In the genomic region with DNA sequence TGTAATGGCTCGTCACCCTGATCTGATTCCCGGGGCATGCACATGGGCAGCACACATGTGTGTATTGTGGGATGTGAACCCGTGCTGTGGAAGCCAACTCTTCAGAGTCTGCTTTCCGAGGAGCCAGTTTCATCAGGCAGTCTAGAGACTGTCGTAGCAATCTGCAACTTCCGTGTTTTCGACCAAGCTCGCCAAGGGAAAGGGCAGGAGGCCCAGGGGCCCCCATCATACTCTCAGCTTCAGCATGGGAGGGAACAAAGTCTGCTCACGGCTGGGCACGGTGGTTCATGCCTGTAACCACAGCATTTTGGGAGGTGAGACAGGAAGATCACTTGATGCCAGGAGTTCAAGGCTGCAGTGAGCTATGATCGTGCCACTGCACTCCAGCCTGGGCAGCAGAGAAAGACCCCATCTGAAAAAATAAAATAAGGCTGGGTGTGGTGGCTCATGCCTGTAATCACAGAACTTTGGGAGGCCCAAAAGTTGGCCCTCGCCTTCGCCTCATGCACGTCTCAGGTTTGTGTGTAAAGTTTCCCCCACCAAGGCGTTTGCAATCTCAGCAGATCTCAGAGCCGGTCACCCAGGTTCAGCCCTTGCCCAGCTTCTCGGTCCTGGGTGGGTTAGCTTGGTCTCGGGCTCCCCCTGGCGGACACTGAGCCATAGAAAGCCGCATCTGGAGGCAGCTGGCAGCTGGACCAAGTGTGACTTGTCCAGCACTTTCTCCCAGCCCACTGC, we compare ENCODE assay signal across 1 cellular context.
A peak's percentile ranks its signal among the peaks of the same experiment; 100 is the strongest.
TF ChIP-seq lines count a peak whose summit lies in the region.

No MANE protein-coding gene starts in this region.

TF ChIP-seq in HepG2, 621 proteins besides CTCF, POLR2A, EP300 and RAD21 (continued from another document and continues in another):
- no peak for TF ChIP-seq RNF219 (CRISPR knock-in tag; IDR thresholded peaks at IDR 0.05)
- TF ChIP-seq XRCC5 (optimal IDR thresholded peaks at IDR 0.05; ENCODE audit: low read length) = peak; percentile 17
- TF ChIP-seq MED1 (CRISPR knock-in tag; IDR thresholded peaks at IDR 0.05) = peak; percentile 39; the same call in 1 of the 2 replicates
- peak; percentile 73; the same call in 1 of the 2 replicates for TF ChIP-seq ELF3 (CRISPR knock-in tag; IDR thresholded peaks at IDR 0.05)
- TF ChIP-seq, protein P1, sequence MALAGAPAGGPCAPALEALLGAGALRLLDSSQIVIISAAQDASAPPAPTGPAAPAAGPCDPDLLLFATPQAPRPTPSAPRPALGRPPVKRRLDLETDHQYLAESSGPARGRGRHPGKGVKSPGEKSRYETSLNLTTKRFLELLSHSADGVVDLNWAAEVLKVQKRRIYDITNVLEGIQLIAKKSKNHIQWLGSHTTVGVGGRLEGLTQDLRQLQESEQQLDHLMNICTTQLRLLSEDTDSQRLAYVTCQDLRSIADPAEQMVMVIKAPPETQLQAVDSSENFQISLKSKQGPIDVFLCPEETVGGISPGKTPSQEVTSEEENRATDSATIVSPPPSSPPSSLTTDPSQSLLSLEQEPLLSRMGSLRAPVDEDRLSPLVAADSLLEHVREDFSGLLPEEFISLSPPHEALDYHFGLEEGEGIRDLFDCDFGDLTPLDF (CRISPR knock-in tag; IDR thresholded peaks at IDR 0.05) = no peak
- no peak for TF ChIP-seq ZMAT3 (CRISPR knock-in tag; conservative IDR thresholded peaks at IDR 0.05)
- TF ChIP-seq FOXC1 (CRISPR knock-in tag; IDR thresholded peaks at IDR 0.05; ENCODE audit: borderline replicate concordance) = peak; percentile 27; the same call in 1 of the 2 replicates
- peak; percentile 50; the same call in 1 of the 2 replicates for TF ChIP-seq MAFF (IDR thresholded peaks at IDR 0.05; ENCODE audit: low read depth, low read length)
- TF ChIP-seq RBFOX2 (IDR thresholded peaks at IDR 0.05; ENCODE audit: low read depth, low read length) = no peak
- no peak for TF ChIP-seq DDIT3 (CRISPR knock-in tag; IDR thresholded peaks at IDR 0.05)
- TF ChIP-seq KDM2A (CRISPR knock-in tag; IDR thresholded peaks at IDR 0.05; ENCODE audit: borderline replicate concordance, low read depth) = peak; percentile 54; the same call in 1 of the 2 replicates
- TF ChIP-seq FOXA3 (CRISPR knock-in tag; IDR thresholded peaks at IDR 0.05) = 0 out of 2 replicates have a peak, but pooled peaks have one; percentile 21
- 0 out of 2 replicates have a peak, but pooled peaks have one; percentile 63 for TF ChIP-seq ZNF512 (CRISPR knock-in tag; IDR thresholded peaks at IDR 0.05)
- peak; percentile 49; the same call in 1 of the 2 replicates for TF ChIP-seq ZNF180 (CRISPR knock-in tag; IDR thresholded peaks at IDR 0.05; ENCODE audit: borderline replicate concordance, low read depth)
- TF ChIP-seq, protein P2, sequence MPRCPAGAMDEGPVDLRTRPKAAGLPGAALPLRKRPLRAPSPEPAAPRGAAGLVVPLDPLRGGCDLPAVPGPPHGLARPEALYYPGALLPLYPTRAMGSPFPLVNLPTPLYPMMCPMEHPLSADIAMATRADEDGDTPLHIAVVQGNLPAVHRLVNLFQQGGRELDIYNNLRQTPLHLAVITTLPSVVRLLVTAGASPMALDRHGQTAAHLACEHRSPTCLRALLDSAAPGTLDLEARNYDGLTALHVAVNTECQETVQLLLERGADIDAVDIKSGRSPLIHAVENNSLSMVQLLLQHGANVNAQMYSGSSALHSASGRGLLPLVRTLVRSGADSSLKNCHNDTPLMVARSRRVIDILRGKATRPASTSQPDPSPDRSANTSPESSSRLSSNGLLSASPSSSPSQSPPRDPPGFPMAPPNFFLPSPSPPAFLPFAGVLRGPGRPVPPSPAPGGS (CRISPR knock-in tag; IDR thresholded peaks at IDR 0.05) = 0 out of 2 replicates have a peak, but pooled peaks have one; percentile 32
- TF ChIP-seq MZF1 (CRISPR knock-in tag; IDR thresholded peaks at IDR 0.05; ENCODE audit: borderline replicate concordance) = no peak
- TF ChIP-seq, protein P3, sequence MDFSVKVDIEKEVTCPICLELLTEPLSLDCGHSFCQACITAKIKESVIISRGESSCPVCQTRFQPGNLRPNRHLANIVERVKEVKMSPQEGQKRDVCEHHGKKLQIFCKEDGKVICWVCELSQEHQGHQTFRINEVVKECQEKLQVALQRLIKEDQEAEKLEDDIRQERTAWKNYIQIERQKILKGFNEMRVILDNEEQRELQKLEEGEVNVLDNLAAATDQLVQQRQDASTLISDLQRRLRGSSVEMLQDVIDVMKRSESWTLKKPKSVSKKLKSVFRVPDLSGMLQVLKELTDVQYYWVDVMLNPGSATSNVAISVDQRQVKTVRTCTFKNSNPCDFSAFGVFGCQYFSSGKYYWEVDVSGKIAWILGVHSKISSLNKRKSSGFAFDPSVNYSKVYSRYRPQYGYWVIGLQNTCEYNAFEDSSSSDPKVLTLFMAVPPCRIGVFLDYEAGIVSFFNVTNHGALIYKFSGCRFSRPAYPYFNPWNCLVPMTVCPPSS (IDR thresholded peaks at IDR 0.05) = no peak
- peak; percentile 76; the same call in 1 of the 2 replicates for TF ChIP-seq ZNF350 (CRISPR knock-in tag; IDR thresholded peaks at IDR 0.05; ENCODE audit: borderline replicate concordance, low read depth)
- TF ChIP-seq ZNF460 (CRISPR knock-in tag; IDR thresholded peaks at IDR 0.05; ENCODE audit: borderline replicate concordance) = no peak
- TF ChIP-seq KLF6 (CRISPR knock-in tag; IDR thresholded peaks at IDR 0.05) = no peak
- no peak for TF ChIP-seq LCORL (IDR thresholded peaks at IDR 0.05)
- peak; percentile 31; the same call in 1 of the 2 replicates for TF ChIP-seq LCORL (CRISPR knock-in tag; IDR thresholded peaks at IDR 0.05)
- TF ChIP-seq, protein P4, sequence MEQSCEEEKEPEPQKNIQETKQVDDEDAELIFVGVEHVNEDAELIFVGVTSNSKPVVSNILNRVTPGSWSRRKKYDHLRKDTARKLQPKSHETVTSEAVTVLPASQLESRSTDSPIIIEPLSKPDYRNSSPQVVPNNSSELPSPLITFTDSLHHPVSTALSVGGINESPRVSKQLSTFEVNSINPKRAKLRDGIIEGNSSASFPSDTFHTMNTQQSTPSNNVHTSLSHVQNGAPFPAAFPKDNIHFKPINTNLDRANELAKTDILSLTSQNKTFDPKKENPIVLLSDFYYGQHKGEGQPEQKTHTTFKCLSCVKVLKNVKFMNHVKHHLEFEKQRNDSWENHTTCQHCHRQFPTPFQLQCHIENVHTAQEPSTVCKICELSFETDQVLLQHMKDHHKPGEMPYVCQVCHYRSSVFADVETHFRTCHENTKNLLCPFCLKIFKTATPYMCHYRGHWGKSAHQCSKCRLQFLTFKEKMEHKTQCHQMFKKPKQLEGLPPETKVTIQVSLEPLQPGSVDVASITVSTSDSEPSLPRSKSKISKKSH (CRISPR knock-in tag; IDR thresholded peaks at IDR 0.05; ENCODE audit: borderline replicate concordance) = no peak
- no peak for TF ChIP-seq ZNF567 (CRISPR knock-in tag; IDR thresholded peaks at IDR 0.05; ENCODE audit: borderline replicate concordance)
- TF ChIP-seq ZNF713 (CRISPR knock-in tag; IDR thresholded peaks at IDR 0.05) = 0 out of 2 replicates have a peak, but pooled peaks have one; percentile 41
- TF ChIP-seq ZNF572 (CRISPR knock-in tag; IDR thresholded peaks at IDR 0.05) = no peak
- TF ChIP-seq ZNF839 (CRISPR knock-in tag; IDR thresholded peaks at IDR 0.05; ENCODE audit: borderline replicate concordance) = 0 out of 2 replicates have a peak, but pooled peaks have one; percentile 59
- 0 out of 2 replicates have a peak, but pooled peaks have one; percentile 8 for TF ChIP-seq KAT8 (CRISPR knock-in tag; IDR thresholded peaks at IDR 0.05)
- peak; percentile 74 for TF ChIP-seq SALL1 (CRISPR knock-in tag; IDR thresholded peaks at IDR 0.05)
- TF ChIP-seq NCOR1 (IDR thresholded peaks at IDR 0.05; ENCODE audit: borderline replicate concordance, low read length) = no peak
- TF ChIP-seq ZNF768 (CRISPR knock-in tag; IDR thresholded peaks at IDR 0.05) = 0 out of 2 replicates have a peak, but pooled peaks have one; percentile 21
- TF ChIP-seq ZNF510 (CRISPR knock-in tag; IDR thresholded peaks at IDR 0.05; ENCODE audit: low read depth) = no peak
- no peak for TF ChIP-seq MYC (CRISPR knock-in tag; IDR thresholded peaks at IDR 0.05; ENCODE audit: borderline replicate concordance)
- no peak for TF ChIP-seq HOMEZ (CRISPR knock-in tag; IDR thresholded peaks at IDR 0.05; ENCODE audit: low read depth)
- TF ChIP-seq AFF4 (CRISPR knock-in tag; IDR thresholded peaks at IDR 0.05) = no peak
- no peak for TF ChIP-seq ZNF441 (CRISPR knock-in tag; IDR thresholded peaks at IDR 0.05; ENCODE audit: borderline replicate concordance)
- no peak for TF ChIP-seq ZNF724P (CRISPR knock-in tag; IDR thresholded peaks at IDR 0.05; ENCODE audit: borderline replicate concordance)
- TF ChIP-seq ZFP91 (CRISPR knock-in tag; IDR thresholded peaks at IDR 0.05; ENCODE audit: borderline replicate concordance) = peak; percentile 31; the same call in 1 of the 2 replicates
- TF ChIP-seq TRIM24 (CRISPR knock-in tag; IDR thresholded peaks at IDR 0.05) = no peak
- no peak for TF ChIP-seq MTA1 (CRISPR knock-in tag; IDR thresholded peaks at IDR 0.05; ENCODE audit: borderline replicate concordance)
- no peak for TF ChIP-seq ZNF235 (CRISPR knock-in tag; IDR thresholded peaks at IDR 0.05; ENCODE audit: borderline replicate concordance)
- 0 out of 2 replicates have a peak, but pooled peaks have one; percentile 12 for TF ChIP-seq CBX5 (CRISPR knock-in tag; IDR thresholded peaks at IDR 0.05; ENCODE audit: borderline replicate concordance)
